Comparison of ENCODE assay signal across 11 cellular contexts in the genomic region with DNA sequence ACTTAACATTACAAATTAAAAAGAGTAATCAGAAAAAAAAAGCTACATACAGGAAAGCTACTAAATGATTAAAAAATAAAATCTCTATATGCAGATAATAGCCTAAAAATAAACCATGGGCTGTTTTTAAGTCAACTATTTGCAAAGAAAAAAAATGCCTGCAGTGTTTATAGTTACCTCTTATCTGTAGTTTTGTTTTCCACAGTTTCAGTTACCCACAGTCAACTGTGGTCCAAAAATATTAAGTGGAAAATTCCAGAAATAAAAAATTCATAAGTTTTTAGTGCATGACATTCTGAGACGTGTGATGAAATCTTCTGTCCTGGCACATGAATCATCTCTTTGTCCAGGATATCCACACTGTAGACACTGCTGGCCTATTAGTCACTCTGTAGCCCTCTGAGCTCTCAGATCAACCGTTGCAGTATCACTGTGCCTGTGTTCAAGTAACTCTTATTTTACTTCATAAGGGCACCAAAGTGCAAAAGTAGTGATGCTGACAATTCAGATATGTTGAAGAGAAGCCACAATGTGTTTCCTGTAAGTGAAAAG. TPM values are rescaled to one million over a fixed set of nuclear protein-coding genes. Genes with fewer than 3 reads are reported as not detected.
DNase-seq lines count a peak whose midpoint lies in the region; ATAC-seq and TF ChIP-seq lines count a peak whose summit lies in the region.
"Had no signal": no experiment of that assay in that cellular context is flagged by ENCODE, and none has a peak within 500 bp of the region (broad histone marks: within the 10 kb centered on the region; RNA-seq: fewer than 3 reads in every experiment).

No MANE protein-coding gene starts in this region.

- H3K9ac ChIP-seq in smooth muscle cell (ENCODE audit: low read depth) = peak overlapping the region; percentile 52

- peak overlapping the region; percentile 69 for H2AFZ ChIP-seq in smooth muscle cell (ENCODE audit: low read depth)

- no peaks in the 10 kb centered on the region for H3F3A ChIP-seq in smooth muscle cell (ENCODE audit: low read depth)

- peak overlapping the region; percentile 3 to 72 (median 47) for H3K27ac ChIP-seq in adrenal gland
- H3K27ac ChIP-seq in smooth muscle cell (ENCODE audit: low read depth) = peak overlapping the region; percentile 92
- H3K27ac ChIP-seq: WERI-Rb-1 had no signal

- H3K27me3 ChIP-seq in adrenal gland = no peaks in the 10 kb centered on the region
- H3K27me3 ChIP-seq in smooth muscle cell (ENCODE audit: low read depth) = no peaks in the 10 kb centered on the region

- intact Hi-C loops in adrenal gland (cut with DNase I) (no loop called here), left cardiac atrium (cut with DNase I) (no loop called here), CD14-positive monocyte (cut with micrococcal nuclease) (no loop called here)

- no peaks in the 10 kb centered on the region for H4K20me1 ChIP-seq in smooth muscle cell (ENCODE audit: low read depth)

- no peaks in the 10 kb centered on the region for H3K36me3 ChIP-seq in adrenal gland (replicated peaks in 1 of 2)
- no peaks in the 10 kb centered on the region for H3K36me3 ChIP-seq in smooth muscle cell (ENCODE audit: low read depth)
- H3K36me3 ChIP-seq: WERI-Rb-1 had no signal

- H3K36me3 Mint-ChIP-seq in progenitor cell of endocrine pancreas (ENCODE audit: insufficient read depth) (peaks cover 4% of the 10 kb centered on the region), CD14-positive monocyte (peaks cover 4% of the 10 kb centered on the region in 2 donors)

- peak in 1 of 2 donors; percentile 50 for TF ChIP-seq POLR2A in adrenal gland (IDR thresholded peaks at IDR 0.05)

- H3K4me1 Mint-ChIP-seq in progenitor cell of endocrine pancreas (ENCODE audit: low read depth) = no peaks in the 10 kb centered on the region
- peaks cover 2% of the 10 kb centered on the region for H3K4me1 Mint-ChIP-seq in CD14-positive monocyte
- H3K4me1 Mint-ChIP-seq: mesothelial cell of epicardium had no signal

- TF ChIP-seq CTCF in adrenal gland (IDR thresholded peaks at IDR 0.05) = no peak
- no peak for TF ChIP-seq CTCF in smooth muscle cell (IDR thresholded peaks at IDR 0.05; ENCODE audit: borderline replicate concordance, insufficient read depth, poor library complexity, severe bottlenecking)
- TF ChIP-seq CTCF in progenitor cell of endocrine pancreas (IDR thresholded peaks at IDR 0.05; ENCODE audit: unreplicated experiment) = no peak
- TF ChIP-seq CTCF in CD14-positive monocyte (IDR thresholded peaks at IDR 0.05) = no peak

- peak; percentile 93 to 98 for ATAC-seq in left cardiac atrium
- no peak for ATAC-seq in GM18519 (IDR thresholded peaks at IDR 0.05; ENCODE audit: low FRiP score, unreplicated experiment)

- H3K4me3 ChIP-seq in adrenal gland (no peak overlapping the region), smooth muscle cell (no peak overlapping the region)

- no peaks in the 10 kb centered on the region for H3K79me2 ChIP-seq in smooth muscle cell (ENCODE audit: low read depth)

- no peaks in the 10 kb centered on the region for H3K27me3 Mint-ChIP-seq in progenitor cell of endocrine pancreas
- H3K27me3 Mint-ChIP-seq in CD14-positive monocyte (ENCODE audit: low read depth in 3 of 3) = no peaks in the 10 kb centered on the region

- DNase-seq in HS-27A (ENCODE audit: low read depth) (peak; percentile 45), adrenal gland (peak; percentile 39 to 80 (median 76)), left cardiac atrium (no peak), smooth muscle cell (lab: John Stamatoyannopoulos, UW; ENCODE audit: unreplicated experiment) (no peak), progenitor cell of endocrine pancreas (ENCODE audit: low spot score, unreplicated experiment) (no peak), GF-D8 (lab: John Stamatoyannopoulos, UW) (no peak), CD14-positive monocyte (ENCODE audit: low spot score) (no peak)
- DNase-seq: caudate nucleus, WERI-Rb-1 had no signal

- H3K4me3 Mint-ChIP-seq in progenitor cell of endocrine pancreas (ENCODE audit: low read depth) = no peak overlapping the region
- H3K4me3 Mint-ChIP-seq in CD14-positive monocyte = no peak overlapping the region
- H3K4me3 Mint-ChIP-seq: mesothelial cell of epicardium had no signal

- WGBS in adrenal gland, 4 donors = 13 to 32% (median 23%) methylated on average over 2 of the region's 2 CpGs
- 2% methylated on average over 2 of the region's 2 CpGs for WGBS in smooth muscle cell (ENCODE audit: low lambda C conversion rate)

- H3K4me2 ChIP-seq in smooth muscle cell = peak overlapping the region; percentile 69

- H3K9me3 Mint-ChIP-seq in progenitor cell of endocrine pancreas (ENCODE audit: low read depth) = peaks cover 7% of the 10 kb centered on the region
- H3K9me3 Mint-ChIP-seq in CD14-positive monocyte = peaks cover 1 to 8% (median 5%) of the 10 kb centered on the region in 7 donors

- H3K4me1 ChIP-seq in adrenal gland (replicated peaks in 1 of 2) = peaks cover 13 to 15% of the 10 kb centered on the region in 2 donors
- H3K4me1 ChIP-seq in smooth muscle cell (ENCODE audit: low read depth) = peaks cover 16% of the 10 kb centered on the region

- H3K9me3 ChIP-seq in adrenal gland (replicated peaks in 1 of 3) (no peaks in the 10 kb centered on the region), smooth muscle cell (replicated peaks; ENCODE audit: low read depth) (no peaks in the 10 kb centered on the region)

- H3K27ac Mint-ChIP-seq in progenitor cell of endocrine pancreas (no peak overlapping the region), CD14-positive monocyte (no peak overlapping the region)
- H3K27ac Mint-ChIP-seq: mesothelial cell of epicardium had no signal

RNA-seq across cellular contexts. Expression of gene PRELID2, which starts 59.2 kb away (rescaled TPM):
- 10 to 100 TPM in 1 of 8 donors, 1 to 10 TPM in 7; 3.2 to 11.4 (median 5.3) TPM for total RNA-seq in adrenal gland
- 1 to 10 TPM; 2.5 to 3.3 (median 2.5) TPM for polyA plus RNA-seq in adrenal gland
- total RNA-seq in left cardiac atrium = 10 to 100 TPM; 21.1 to 23.1 TPM
- 2.5 and 11.2 TPM in 2 replicates for total RNA-seq in smooth muscle cell
- 7.3 and 11.1 TPM in 2 replicates for polyA plus RNA-seq in smooth muscle cell
- total RNA-seq in progenitor cell of endocrine pancreas = 21.2 and 21.4 TPM in 2 replicates
- polyA plus RNA-seq in CD14-positive monocyte = 1 to 10 TPM; 1.5 to 2.0 TPM

Comparison
In these comparisons a context has a peak if more than half of its experiments do, and no peak if none do; other contexts are left out.
1. DNase-seq: peak in HS-27A (single experiment) and adrenal gland (7 of 7); none in left cardiac atrium (single experiment), smooth muscle cell (single experiment), progenitor cell of endocrine pancreas (single experiment), GF-D8 (single experiment) and CD14-positive monocyte (single experiment).